In genomic region chr2:100301881-100302584, GRCh38 we compare ENCODE assay signal across 19 cellular contexts. TPM values are rescaled to one million over a fixed set of nuclear protein-coding genes. Genes with fewer than 3 reads are reported as not detected.
DNase-seq lines count a peak whose midpoint lies in the region; ATAC-seq and TF ChIP-seq lines count a peak whose summit lies in the region.
"Had no signal": no experiment of that assay in that cellular context is flagged by ENCODE, and none has a peak within 500 bp of the region (broad histone marks: within the 10 kb centered on the region; RNA-seq: fewer than 3 reads in every experiment).

No MANE protein-coding gene starts in this region.

- intact Hi-C loops in right lobe of liver (cut with DNase I), result no loop called here

- peak overlapping the region in 1 of 3 donors; percentile 14 for H3K4me3 ChIP-seq in right lobe of liver
- H3K4me3 ChIP-seq: GM12878 had no signal

- DNase-seq in NCI-H748 (lab: John Stamatoyannopoulos, UW; ENCODE audit: unreplicated experiment), result peak; percentile 39
- DNase-seq in NCI-H748 treated with DMSO at 0.1 percent for 48 hours (lab: John Stamatoyannopoulos, UW), result no peak
- peak; percentile 23 for DNase-seq in MV-4-11 (lab: John Stamatoyannopoulos, UW)
- no peak for DNase-seq in right lobe of liver
- DNase-seq in hepatic stellate cell (ENCODE audit: low spot score), result no peak
- DNase-seq: ACHN; BE2C; C1 segment of cervical spinal cord; CD4-positive, CD25-positive, alpha-beta regulatory T cell; CD8-positive, alpha-beta memory T cell; COR-L47; DMS 273 treated with DMSO at 0.1 percent for 48 hours; DND-41; EL; H9 had no signal

- H3K9me3 ChIP-seq in right lobe of liver, result no peaks in the 10 kb centered on the region
- H3K9me3 ChIP-seq: BE2C had no signal

- H3K4me1 ChIP-seq in right lobe of liver, result peaks cover 0 to 11% (median 0%) of the 10 kb centered on the region in 4 donors
- H3K4me1 ChIP-seq: BE2C had no signal

- ATAC-seq in right lobe of liver (peak; percentile 67 to 82 (median 72)), GM21619 (IDR thresholded peaks at IDR 0.05; ENCODE audit: unreplicated experiment) (no peak)
- ATAC-seq: GM12878 had no signal

- TF ChIP-seq POLR2A in right lobe of liver (IDR thresholded peaks at IDR 0.05), result no peak

- H3K36me3 ChIP-seq in right lobe of liver, result no peaks in the 10 kb centered on the region
- H3K36me3 ChIP-seq: BE2C had no signal

- H3K27me3 ChIP-seq in right lobe of liver, result no peaks in the 10 kb centered on the region
- H3K27me3 ChIP-seq: BE2C had no signal

- TF ChIP-seq CTCF in VCaP (conservative IDR thresholded peaks at IDR 0.05) (no peak), right lobe of liver (IDR thresholded peaks at IDR 0.05) (no peak)

- 36% methylated on average over 7 of the region's 7 CpGs for WGBS in right lobe of liver (ENCODE audit: insufficient coverage, low coverage, low lambda C conversion rate, missing lambda C conversion rate)

- H3K27ac ChIP-seq in VCaP (peak overlapping the region; percentile 66), right lobe of liver (peak overlapping the region in 2 of 3 donors; percentile 29 to 67)

RNA-seq across cellular contexts. Expression of gene LONRF2, which starts 20.3 kb away (rescaled TPM):
- 1 to 10 TPM in 5 of 6 experiments, under 1 TPM in 1; 0.51 to 2.5 (median 1.7) TPM for total RNA-seq in right lobe of liver
- total RNA-seq: G401 had no signal

Comparison
In these comparisons a context has a peak if more than half of its experiments do, and no peak if none do; other contexts are left out.
1. DNase-seq: peak in NCI-H748 (single experiment) and MV-4-11 (single experiment); none in NCI-H748 treated with DMSO at 0.1 percent for 48 hours (single experiment), right lobe of liver (0 of 3) and hepatic stellate cell (single experiment).